Comparison of ENCODE assay signal across 6 cellular contexts in the genomic region with DNA sequence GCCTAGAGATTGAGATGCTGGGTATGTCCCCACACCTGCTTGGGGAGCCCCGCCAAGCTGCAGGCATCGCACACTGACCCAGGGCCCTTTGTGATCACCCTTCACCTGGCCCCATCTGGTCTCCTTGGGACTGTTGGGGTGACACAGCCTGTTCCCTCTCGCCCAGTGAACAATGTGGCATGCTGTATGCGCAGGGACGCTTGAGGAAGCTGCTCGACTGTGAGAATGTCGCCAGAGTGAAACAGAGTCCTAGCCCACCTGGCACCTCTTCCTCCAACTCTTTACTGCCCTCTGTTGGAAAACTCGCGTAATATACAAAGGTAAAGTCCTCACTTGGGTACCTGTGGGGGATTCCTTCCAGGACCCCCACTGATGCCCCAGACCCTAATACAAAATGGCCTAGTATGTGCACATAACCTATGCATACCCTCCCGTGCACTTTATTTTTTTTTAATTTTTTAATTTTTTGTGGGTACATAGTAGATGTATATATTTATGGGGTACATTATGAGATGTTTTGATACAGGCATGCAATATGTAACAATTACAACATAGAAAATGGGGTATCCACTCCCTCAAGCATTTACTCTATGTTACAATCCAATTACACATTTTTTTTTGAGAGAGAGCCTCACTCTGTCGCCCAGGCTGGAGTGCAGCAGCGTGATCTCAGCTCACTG. TPM values are rescaled to one million over a fixed set of nuclear protein-coding genes. Genes with fewer than 3 reads are reported as not detected.
A peak's percentile ranks its signal among the peaks of the same experiment; 100 is the strongest.
DNase-seq lines count a peak whose midpoint lies in the region; ATAC-seq and TF ChIP-seq lines count a peak whose summit lies in the region.

No MANE protein-coding gene starts in this region.

- H3K4me3 ChIP-seq in GM12865 (ENCODE audit: low read depth, low read length): no peak overlapping the region
- H3K4me3 ChIP-seq in esophagus squamous epithelium: no peak overlapping the region
- H3K4me3 ChIP-seq in uterus: no peak overlapping the region

- no peak for ATAC-seq in HG03442 (IDR thresholded peaks at IDR 0.05; ENCODE audit: unreplicated experiment)

- H3K4me1 ChIP-seq in esophagus squamous epithelium: peaks cover 0 to 16% (median 0%) of the 10 kb centered on the region in 3 donors
- no peaks in the 10 kb centered on the region for H3K4me1 ChIP-seq in uterus

- TF ChIP-seq CTCF in GM12865 (IDR thresholded peaks at IDR 0.05; ENCODE audit: insufficient read depth, low read depth, low read length, missing control alignments): peak; percentile 71
- peak; percentile 29 to 61 (median 42) for TF ChIP-seq CTCF in esophagus squamous epithelium (IDR thresholded peaks at IDR 0.05)
- peak in 3 of 4 experiments; percentile 11 to 29 (median 23) for TF ChIP-seq CTCF in uterus (IDR thresholded peaks at IDR 0.05)

- H3K36me3 ChIP-seq in esophagus squamous epithelium (no peaks in the 10 kb centered on the region), uterus (no peaks in the 10 kb centered on the region)

- DNase-seq in GM12865 (ENCODE audit: low read depth): peak; percentile 68
- peak; percentile 75 for DNase-seq in NCI-H2171 treated with DMSO at 0.1 percent for 48 hours (lab: John Stamatoyannopoulos, UW)
- no peak for DNase-seq in esophagus squamous epithelium (lab: John Stamatoyannopoulos, UW)
- DNase-seq in uterus: no peak
- no peak for DNase-seq in NK-92 treated with Interleukin-12 subunit alpha and Interleukin-12 subunit beta, amount 100 ng/mL, for 24 hours (lab: John Stamatoyannopoulos, UW)

- no peaks in the 10 kb centered on the region for H3K9me3 ChIP-seq in esophagus squamous epithelium
- no peaks in the 10 kb centered on the region for H3K9me3 ChIP-seq in uterus

- intact Hi-C loops in esophagus squamous epithelium (cut with DNase I) (no loop called here), uterus (cut with DNase I; ENCODE audit: low total_unique reads) (no loop called here)

- no peak for TF ChIP-seq POLR2A in esophagus squamous epithelium (IDR thresholded peaks at IDR 0.05)
- TF ChIP-seq POLR2A in uterus (IDR thresholded peaks at IDR 0.05): no peak

- H3K27ac ChIP-seq in esophagus squamous epithelium (no peak overlapping the region), uterus (no peak overlapping the region)

- H3K27me3 ChIP-seq in esophagus squamous epithelium (no peaks in the 10 kb centered on the region), uterus (no peaks in the 10 kb centered on the region)

- WGBS in esophagus squamous epithelium, 2 donors: 48% methylated on average over 5 to 11 of the region's 12 CpGs

RNA-seq across cellular contexts. Expression of gene BLOC1S3, which starts 9.0 kb away (rescaled TPM):
- total RNA-seq in esophagus squamous epithelium: 10 to 100 TPM in 2 of 4 donors, 1 to 10 TPM in 2; 7.9 to 18.4 (median 10.4) TPM
- 10 to 100 TPM in 2 of 4 donors, 1 to 10 TPM in 1, not detected in 1; 4.6 to 16.2 (median 10.2) TPM for total RNA-seq in uterus

RNA-seq across cellular contexts. Expression of gene TRAPPC6A, which starts 9.5 kb away (rescaled TPM):
- 10 to 100 TPM in 3 of 4 donors, 1 to 10 TPM in 1; 5.4 to 27.8 (median 18.0) TPM for total RNA-seq in esophagus squamous epithelium
- 10 to 100 TPM in 3 of 4 donors, 1 to 10 TPM in 1; 4.1 to 25.9 (median 16.5) TPM for total RNA-seq in uterus

RNA-seq across cellular contexts. Expression of gene NKPD1, which starts 26.8 kb away (rescaled TPM):
- 1 to 10 TPM; 1.1 to 4.2 (median 2.9) TPM for total RNA-seq in esophagus squamous epithelium
- total RNA-seq in uterus: under 1 TPM in 1 of 4 donors, not detected in 3; 0.21 TPM

RNA-seq across cellular contexts. Expression of gene EXOC3L2, which starts 57.6 kb away (rescaled TPM):
- total RNA-seq in esophagus squamous epithelium (1 to 10 TPM in 1 of 4 donors, under 1 TPM in 3; 0.29 to 1.5 (median 0.80) TPM), uterus (1 to 10 TPM; 2.4 to 7.2 (median 6.4) TPM)

Comparison
In these comparisons a context has a peak if more than half of its experiments do, and no peak if none do; other contexts are left out.
1. DNase-seq: peak in GM12865 (single experiment) and NCI-H2171 treated with DMSO at 0.1 percent for 48 hours (single experiment); none in esophagus squamous epithelium (single experiment), uterus (0 of 2) and NK-92 treated with Interleukin-12 subunit alpha and Interleukin-12 subunit beta, amount 100 ng/mL, for 24 hours (single experiment).
2. Peak in every context shown above with its lines, with median percentiles within 50 percentile points of each other: CTCF ChIP-seq.